ENCODE assay signal across 27 cellular contexts in genomic region chr13:49165798-49166752, GRCh38. TPM values are rescaled to one million over a fixed set of nuclear protein-coding genes. Genes with fewer than 3 reads are reported as not detected.
DNase-seq lines count a peak whose midpoint lies in the region; ATAC-seq and TF ChIP-seq lines count a peak whose summit lies in the region.
"Had no signal": no experiment of that assay in that cellular context is flagged by ENCODE, and none has a peak within 500 bp of the region (broad histone marks: within the 10 kb centered on the region; RNA-seq: fewer than 3 reads in every experiment).

No MANE protein-coding gene starts in this region.

- H3K36me3 ChIP-seq in breast epithelium, result peaks cover 7% of the 10 kb centered on the region
- peaks cover 48% of the 10 kb centered on the region for H3K36me3 ChIP-seq in OCI-LY7 (ENCODE audit: insufficient read depth, low read length)
- peaks cover 33% of the 10 kb centered on the region for H3K36me3 ChIP-seq in upper lobe of right lung

- H3K36me3 Mint-ChIP-seq in MCF 10A (ENCODE audit: insufficient read depth, unreplicated experiment), result peaks cover 55% of the 10 kb centered on the region
- peaks cover 65% of the 10 kb centered on the region for H3K36me3 Mint-ChIP-seq in activated naive CD4-positive, alpha-beta T cell treated with anti-CD3 and anti-CD28 coated beads, Interleukin-2, amount 10 ng/mL, durations not matched to agents 7 days and 5 days

- H3K4me1 ChIP-seq in breast epithelium (no peaks in the 10 kb centered on the region), OCI-LY7 (ENCODE audit: insufficient read depth, low read length, poor library complexity, severe bottlenecking) (no peaks in the 10 kb centered on the region), upper lobe of right lung (no peaks in the 10 kb centered on the region)
- H3K4me1 ChIP-seq: adrenal gland, esophagus squamous epithelium had no signal

- no peaks in the 10 kb centered on the region for H3K9me2 ChIP-seq in OCI-LY7 (ENCODE audit: insufficient read depth, low read length)

- H2AFZ ChIP-seq in OCI-LY7 (ENCODE audit: low read length), result no peak overlapping the region

- no peaks in the 10 kb centered on the region for H3K9me3 Mint-ChIP-seq in MCF 10A (ENCODE audit: unreplicated experiment)
- peaks cover 21% of the 10 kb centered on the region for H3K9me3 Mint-ChIP-seq in activated naive CD4-positive, alpha-beta T cell treated with anti-CD3 and anti-CD28 coated beads, Interleukin-2, amount 10 ng/mL, durations not matched to agents 7 days and 5 days

- H3K27me3 Mint-ChIP-seq in MCF 10A (ENCODE audit: insufficient read depth, unreplicated experiment), result no peaks in the 10 kb centered on the region
- H3K27me3 Mint-ChIP-seq in activated naive CD4-positive, alpha-beta T cell treated with anti-CD3 and anti-CD28 coated beads, Interleukin-2, amount 10 ng/mL, durations not matched to agents 7 days and 5 days, result no peaks in the 10 kb centered on the region
- H3K27me3 Mint-ChIP-seq: activated B cell treated with CpG ODN at 0.5 μM for 24 hours; CD4-positive, CD25-positive, alpha-beta regulatory T cell; IgD-negative memory B cell had no signal

- ATAC-seq in left colon (peak; percentile 7), upper lobe of right lung (peak; percentile 49)

- no peak for TF ChIP-seq POLR2A in breast epithelium (IDR thresholded peaks at IDR 0.05)

- no peak overlapping the region for H3K4me3 Mint-ChIP-seq in MCF 10A (ENCODE audit: unreplicated experiment)
- no peak overlapping the region for H3K4me3 Mint-ChIP-seq in activated naive CD4-positive, alpha-beta T cell treated with anti-CD3 and anti-CD28 coated beads, Interleukin-2, amount 10 ng/mL, durations not matched to agents 7 days and 5 days
- H3K4me3 Mint-ChIP-seq: activated B cell treated with CpG ODN at 0.5 μM for 24 hours; immature natural killer cell; T-helper 1 cell treated with Interleukin-12 subunit alpha and Interleukin-12 subunit beta and Interleukin-4 antibody, amounts not matched to agents 30 μg/mL and 1 μg/mL, for 36 hours had no signal

- intact Hi-C loops in MCF 10A (cut with micrococcal nuclease) (no loop called here), breast epithelium (cut with DNase I; ENCODE audit: low total_unique reads) (no loop called here), OCI-LY7 (cut with micrococcal nuclease; ENCODE audit: unreplicated experiment) (no loop called here), left colon (cut with DNase I, micrococcal nuclease) (no loop called here), upper lobe of right lung (cut with DNase I) (no loop called here)

- BruUV-seq in MCF 10A (replicated peaks; lab: Mats Ljungman, UMichigan) (no TSS peak), OCI-LY7 (replicated peaks; lab: Mats Ljungman, UMichigan) (no TSS peak)

- CTCF ChIA-PET in MCF 10A (lab: Yijun Ruan, JAX), result interaction anchor here (0.6 to 0.7 kb wide), 3 partner anchors 112 to 254 kb away, joined by 3 read pairs; no protein-coding TSS in a partner anchor
- CTCF ChIA-PET in OCI-LY7 (lab: Charles Lee; ENCODE audit: unreplicated experiment), result no interaction called here
- CTCF ChIA-PET in activated naive CD4-positive, alpha-beta T cell treated with anti-CD3 and anti-CD28 coated beads, Interleukin-2, amount 10 ng/mL, durations not matched to agents 7 days and 5 days (lab: Charles Lee), result no interaction called here

- DNase-seq in MCF 10A (ENCODE audit: unreplicated experiment) (peak; percentile 2), breast epithelium (ENCODE audit: low spot score in 2 of 2) (no peak), OCI-LY7 (ENCODE audit: low spot score) (peak; percentile 12), left colon (no peak), upper lobe of right lung (no peak), AG08396 (ENCODE audit: low spot score) (no peak), superior temporal gyrus (ENCODE audit: extremely low spot score) (no peak)
- DNase-seq in activated naive CD4-positive, alpha-beta T cell treated with anti-CD3 and anti-CD28 coated beads, Interleukin-2, amount 10 ng/mL, durations not matched to agents 7 days and 5 days, result no peak
- DNase-seq: activated B cell treated with CpG ODN at 0.5 μM for 24 hours; adrenal gland; caudate nucleus; CD4-positive, CD25-positive, alpha-beta regulatory T cell; effector CD8-positive, alpha-beta T cell; esophagus squamous epithelium; head of caudate nucleus; immature natural killer cell; NCI-H1048; NCI-H526; SHP77 had no signal

- POLR2A ChIA-PET in MCF 10A (lab: Yijun Ruan, JAX) (no interaction called here), OCI-LY7 (lab: Charles Lee) (interaction anchor here (1.1 kb wide), 1 partner anchor 14 kb away, joined by 3 read pairs; no protein-coding TSS in a partner anchor)

- H3K4me1 Mint-ChIP-seq in MCF 10A (ENCODE audit: insufficient read depth, unreplicated experiment), result no peaks in the 10 kb centered on the region
- H3K4me1 Mint-ChIP-seq in activated naive CD4-positive, alpha-beta T cell treated with anti-CD3 and anti-CD28 coated beads, Interleukin-2, amount 10 ng/mL, durations not matched to agents 7 days and 5 days, result no peaks in the 10 kb centered on the region

- no peaks in the 10 kb centered on the region for H3K79me2 ChIP-seq in OCI-LY7 (ENCODE audit: insufficient read depth, low read depth, low read length)

- no peaks in the 10 kb centered on the region for H4K20me1 ChIP-seq in OCI-LY7 (ENCODE audit: insufficient read depth, low read length)

- H3K4me3 ChIP-seq in breast epithelium, result no peak overlapping the region
- H3K4me3 ChIP-seq in OCI-LY7 (ENCODE audit: low read depth, low read length, poor library complexity, severe bottlenecking), result no peak overlapping the region
- H3K4me3 ChIP-seq in upper lobe of right lung, result no peak overlapping the region
- H3K4me3 ChIP-seq: adrenal gland, esophagus squamous epithelium, smooth muscle cell, thoracic aorta had no signal

- H3K27me3 ChIP-seq in breast epithelium, result no peaks in the 10 kb centered on the region
- H3K27me3 ChIP-seq in upper lobe of right lung, result no peaks in the 10 kb centered on the region
- H3K27me3 ChIP-seq: adrenal gland, esophagus squamous epithelium had no signal

- H3K27ac ChIP-seq in breast epithelium, result no peak overlapping the region
- no peak overlapping the region for H3K27ac ChIP-seq in OCI-LY7 (ENCODE audit: low read depth, low read length, poor library complexity, severe bottlenecking)
- H3K27ac ChIP-seq in upper lobe of right lung, result no peak overlapping the region
- H3K27ac ChIP-seq: adrenal gland, esophagus squamous epithelium, thoracic aorta had no signal

- no peak overlapping the region for H3K27ac Mint-ChIP-seq in MCF 10A (ENCODE audit: low read depth, unreplicated experiment)
- no peak overlapping the region for H3K27ac Mint-ChIP-seq in activated naive CD4-positive, alpha-beta T cell treated with anti-CD3 and anti-CD28 coated beads, Interleukin-2, amount 10 ng/mL, durations not matched to agents 7 days and 5 days
- H3K27ac Mint-ChIP-seq: activated B cell treated with CpG ODN at 0.5 μM for 24 hours; activated T-helper 2 cell treated with anti-CD3 and anti-CD28 coated beads, Interferon-gamma antibody, Interleukin-2, Interleukin-4, amounts not matched to agents 10 μg/mL and 5 μg/mL and 100 μg/mL, durations not matched to agents 14 hours and 24 hours and 36 hours; IgD-negative memory B cell; T-helper 1 cell treated with Interleukin-12 subunit alpha and Interleukin-12 subunit beta and Interleukin-4 antibody, amounts not matched to agents 30 μg/mL and 1 μg/mL, for 36 hours had no signal

- peaks cover 19% of the 10 kb centered on the region in 2 donors for H3K9me3 ChIP-seq in breast epithelium
- peaks cover 19% of the 10 kb centered on the region; the same call in 1 of the 2 replicates for H3K9me3 ChIP-seq in OCI-LY7 (ENCODE audit: low read length)
- peaks cover 16% of the 10 kb centered on the region for H3K9me3 ChIP-seq in upper lobe of right lung

- no peak overlapping the region for H3K4me2 ChIP-seq in OCI-LY7 (ENCODE audit: low read length)
- H3K4me2 ChIP-seq: smooth muscle cell had no signal

- TF ChIP-seq CTCF in MCF 10A (IDR thresholded peaks at IDR 0.05; ENCODE audit: unreplicated experiment) (no peak), breast epithelium (IDR thresholded peaks at IDR 0.05) (no peak), OCI-LY7 (conservative IDR thresholded peaks at IDR 0.05; ENCODE audit: low read length) (no peak), upper lobe of right lung (IDR thresholded peaks at IDR 0.05) (no peak)

RNA-seq across cellular contexts. Expression of gene MLNR, which starts 54.1 kb away (rescaled TPM):
- not detected in 2 replicates for total RNA-seq in MCF 10A (2022)
- total RNA-seq in breast epithelium, result not detected
- total RNA-seq in OCI-LY7 (2014; rRNA removed; shearing (Covaris generic)), result not detected in 2 replicates
- not detected in 2 replicates for total RNA-seq in OCI-LY7 (2022)
- not detected for total RNA-seq in left colon
- not detected for total RNA-seq in upper lobe of right lung
- total RNA-seq: A673; activated B cell treated with CpG ODN at 0.5 μM for 24 hours; activated CD8-positive, alpha-beta memory T cell treated with anti-CD3 and anti-CD28 coated beads for 36 hours; activated T-helper 2 cell treated with anti-CD3 and anti-CD28 coated beads, Interferon-gamma antibody, Interleukin-2, Interleukin-4, amounts not matched to agents 10 μg/mL and 5 μg/mL and 100 μg/mL, durations not matched to agents 14 hours and 24 hours and 36 hours; adrenal gland; CD4-positive, CD25-positive, alpha-beta regulatory T cell; lung microvascular endothelial cell; smooth muscle cell had no signal

Comparison
In these comparisons a context has a peak if more than half of its experiments do, and no peak if none do; other contexts are left out.
1. DNase-seq: peak in MCF 10A (single experiment) and OCI-LY7 (single experiment); none in breast epithelium (0 of 2), left colon (0 of 2), upper lobe of right lung (single experiment), activated naive CD4-positive, alpha-beta T cell treated with anti-CD3 and anti-CD28 coated beads, Interleukin-2, amount 10 ng/mL, durations not matched to agents 7 days and 5 days (single experiment), AG08396 (single experiment) and superior temporal gyrus (single experiment).